In genomic region chr22:17084554-17085276, GRCh38 we compare ENCODE assay signal across 1 cellular context.
TF ChIP-seq lines count a peak whose summit lies in the region.

Gene IL17RA, plus strand, starts transcription at chr22:17085000. Its CDS starts 92 bp downstream, at chr22:17085092.

TF ChIP-seq in K562, 482 proteins besides CTCF, POLR2A, EP300 and RAD21 (continued from another document and continues in another):
- TF ChIP-seq RCOR1 (IDR thresholded peaks at IDR 0.05; ENCODE audit: borderline replicate concordance in 1 of 2, low read depth in 2 of 2, low read length in 2 of 2) (peak in 1 of 2 experiments; percentile 48; a peak in 1 of 4 replicates), KDM4B (IDR thresholded peaks at IDR 0.05; ENCODE audit: borderline replicate concordance in 2 of 2, low read depth in 1 of 2) (no peak), CHAMP1 (IDR thresholded peaks at IDR 0.05) (no peak), ILK (tag; IDR thresholded peaks at IDR 0.05; ENCODE audit: borderline replicate concordance, low read depth) (no peak), EP400 (IDR thresholded peaks at IDR 0.05) (0 out of 2 replicates have a peak, but pooled peaks have one; percentile 40), CBFB (CRISPR knock-in tag; IDR thresholded peaks at IDR 0.05) (no peak), TFAP4 (CRISPR knock-in tag; IDR thresholded peaks at IDR 0.05; ENCODE audit: borderline replicate concordance) (peak; percentile 87), ZNF217 (CRISPR knock-in tag; IDR thresholded peaks at IDR 0.05) (no peak), NR2C2 (CRISPR knock-in tag; IDR thresholded peaks at IDR 0.05) (no peak), NR2C2 (tag; IDR thresholded peaks at IDR 0.05) (no peak), CAMTA2 (CRISPR knock-in tag; conservative IDR thresholded peaks at IDR 0.05) (0 out of 2 replicates have a peak, but pooled peaks have one; percentile 32), ZFPM2 (CRISPR knock-in tag; IDR thresholded peaks at IDR 0.05) (no peak), ZNF511 (CRISPR knock-in tag; IDR thresholded peaks at IDR 0.05) (no peak; the same call in 1 of the 2 replicates), SAP30 (IDR thresholded peaks at IDR 0.05; ENCODE audit: borderline replicate concordance, insufficient read depth, low read depth, low read length, poor library complexity, severe bottlenecking) (peak; percentile 38), EZH2 (IDR thresholded peaks at IDR 0.05; ENCODE audit: borderline replicate concordance, low read depth, low read length) (no peak), ZNF24 (IDR thresholded peaks at IDR 0.05) (no peak), L3MBTL2 (IDR thresholded peaks at IDR 0.05) (peak; percentile 87), NR1H2 (CRISPR knock-in tag; IDR thresholded peaks at IDR 0.05) (no peak), SMAD3 (CRISPR knock-in tag; conservative IDR thresholded peaks at IDR 0.05) (no peak), GTF2A2 (tag; IDR thresholded peaks at IDR 0.05) (no peak), ATF7 (IDR thresholded peaks at IDR 0.05) (peak; percentile 70), BMI1 (IDR thresholded peaks at IDR 0.05; ENCODE audit: low read length) (no peak), MCM7 (IDR thresholded peaks at IDR 0.05) (no peak), ZNF277 (CRISPR knock-in tag; IDR thresholded peaks at IDR 0.05; ENCODE audit: borderline replicate concordance) (no peak), CREM (IDR thresholded peaks at IDR 0.05; ENCODE audit: low read depth) (peak; percentile 55; the same call in 1 of the 2 replicates), EHMT2 (IDR thresholded peaks at IDR 0.05) (no peak), TAF9B (IDR thresholded peaks at IDR 0.05; ENCODE audit: partially characterized antibody) (no peak), CREB5 (CRISPR knock-in tag; IDR thresholded peaks at IDR 0.05) (no peak), NR4A1 (CRISPR knock-in tag; IDR thresholded peaks at IDR 0.05) (no peak), NR4A1 (tag; IDR thresholded peaks at IDR 0.05) (no peak), PCBP1 (IDR thresholded peaks at IDR 0.05; ENCODE audit: low read depth, low read length, poor library complexity, severe bottlenecking) (no peak), MEIS2 (IDR thresholded peaks at IDR 0.05; ENCODE audit: partially characterized antibody) (no peak), HMG20A (CRISPR knock-in tag; conservative IDR thresholded peaks at IDR 0.05) (no peak), STAT6 (CRISPR knock-in tag; IDR thresholded peaks at IDR 0.05) (no peak), ZNF175 (CRISPR knock-in tag; IDR thresholded peaks at IDR 0.05; ENCODE audit: low read depth) (no peak), SMARCB1 (IDR thresholded peaks at IDR 0.05; ENCODE audit: insufficient read length, low read depth) (no peak), MAZ (CRISPR knock-in tag; conservative IDR thresholded peaks at IDR 0.05 in 1 of 2, IDR thresholded peaks at IDR 0.05 in 1 of 2) (peak; percentile 84 to 86), NFXL1 (CRISPR knock-in tag; IDR thresholded peaks at IDR 0.05) (no peak), AFF4 (CRISPR knock-in tag; IDR thresholded peaks at IDR 0.05) (no peak), FOXK2 (conservative IDR thresholded peaks at IDR 0.05 in 1 of 2, IDR thresholded peaks at IDR 0.05 in 1 of 2; ENCODE audit: low read depth in 2 of 2) (peak in 1 of 2 experiments; percentile 44; a peak in 1 of 4 replicates), ZNF253 (CRISPR knock-in tag; conservative IDR thresholded peaks at IDR 0.05) (no peak), ZNF318 (IDR thresholded peaks at IDR 0.05; ENCODE audit: borderline replicate concordance in 1 of 2, low read depth in 1 of 2) (no peak), GATAD2B (IDR thresholded peaks at IDR 0.05; ENCODE audit: borderline replicate concordance) (no peak), ZNF143 (CRISPR knock-in tag; IDR thresholded peaks at IDR 0.05) (no peak)
